In genomic region chr18:56747857-56748256, GRCh38 we compare ENCODE assay signal across 25 cellular contexts.
"Had no signal": no experiment of that assay in that cellular context is flagged by ENCODE, and none has a peak within 500 bp of the region (broad histone marks: within the 10 kb centered on the region; RNA-seq: fewer than 3 reads in every experiment).

No MANE protein-coding gene starts in this region.

- H3K79me2 ChIP-seq: parathyroid adenoma had no signal

- H3K27ac Mint-ChIP-seq: endodermal cell, memory B cell had no signal

- H3K27ac ChIP-seq: epithelial cell of prostate, gastroesophageal sphincter, heart left ventricle, parathyroid adenoma, stomach, testis, uterus had no signal

- H3K27me3 Mint-ChIP-seq: memory B cell had no signal

- DNase-seq: activated CD8-positive, alpha-beta memory T cell treated with anti-CD3 and anti-CD28 coated beads, Interleukin-2, amount 50 U/mL, for 48 hours; activated gamma-delta T cell; activated T-cell treated with anti-CD3 and anti-CD28 coated beads, Interleukin-2, amount 50 U/mL, for 48 hours; amniotic stem cell; cerebellar nuclear complex; cortex of kidney; endodermal cell; heart left ventricle; islet precursor cell; left cardiac atrium; nucleus accumbens; right cardiac atrium; stimulated activated CD4-positive, alpha-beta T cell treated with anti-CD3 and anti-CD28 coated beads, Interleukin-12 subunit alpha, Interleukin-12 subunit beta, amount 100 ng/mL, for 4 hours; stimulated activated CD4-positive, alpha-beta T cell treated with anti-CD3 and anti-CD28 coated beads, Interleukin-4, amount 100 ng/mL, for 4 hours; stomach; T-helper 1 cell; T-helper 9 cell; testis; trophoblast cell; uterus had no signal

- H3K4me1 ChIP-seq: gastroesophageal sphincter, parathyroid adenoma, stomach, testis, uterus had no signal

- H3K9me3 Mint-ChIP-seq: activated naive CD4-positive, alpha-beta T cell treated with anti-CD3 and anti-CD28 coated beads, Interleukin-2, amount 50 U/mL, for 72 hours; endodermal cell; memory B cell had no signal

- H2AFZ ChIP-seq: parathyroid adenoma had no signal

- H3K4me3 Mint-ChIP-seq: endodermal cell, memory B cell had no signal

- H3K36me3 Mint-ChIP-seq: activated naive CD4-positive, alpha-beta T cell treated with anti-CD3 and anti-CD28 coated beads, Interleukin-2, amount 50 U/mL, for 72 hours had no signal

- H3K4me3 ChIP-seq: gastroesophageal sphincter, heart left ventricle, stomach, testis, uterus had no signal

- H3K9me3 ChIP-seq: gastroesophageal sphincter, heart left ventricle, stomach, testis, uterus had no signal

- ATAC-seq: gastroesophageal sphincter, heart left ventricle, left cardiac atrium, right cardiac atrium had no signal

- H3K36me3 ChIP-seq: uterus had no signal

- H3K27me3 ChIP-seq: gastroesophageal sphincter, heart left ventricle, stomach, testis, uterus had no signal

- H3K9ac ChIP-seq: parathyroid adenoma had no signal
